29 cellular contexts compared by ENCODE assay signal in the genomic region with DNA sequence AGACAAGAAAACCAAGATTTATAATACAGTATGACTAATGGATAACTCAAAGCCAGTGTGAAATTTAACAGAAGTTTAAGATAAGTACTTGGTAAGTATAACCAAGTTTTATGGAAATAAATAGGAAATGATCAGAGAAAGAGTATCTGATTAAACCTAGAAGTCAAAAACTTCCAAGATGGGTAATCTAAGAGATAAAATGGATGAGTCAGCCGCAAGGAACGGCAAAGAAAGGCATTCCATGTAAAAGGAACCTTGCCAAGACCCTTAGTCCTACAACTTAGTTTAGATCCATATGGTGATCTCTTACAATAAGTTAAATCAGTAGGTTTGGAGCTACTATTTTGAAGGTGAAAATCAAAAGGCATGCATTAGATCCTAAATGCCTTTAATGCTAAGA. TPM values are rescaled to one million over a fixed set of nuclear protein-coding genes. Genes with fewer than 3 reads are reported as not detected.
DNase-seq lines count a peak whose midpoint lies in the region; ATAC-seq, FAIRE-seq and TF ChIP-seq lines count a peak whose summit lies in the region.
"Had no signal": no experiment of that assay in that cellular context is flagged by ENCODE, and none has a peak within 500 bp of the region (broad histone marks: within the 10 kb centered on the region; RNA-seq: fewer than 3 reads in every experiment).

No MANE protein-coding gene starts in this region.

- FAIRE-seq in endothelial cell of umbilical vein (lab: Jason Lieb, UNC) (no peak), GM19239 (lab: Jason Lieb, UNC) (no peak)
- FAIRE-seq: A204.1, bronchial epithelial cell, GM12892, pancreas had no signal

- H3K9me3 Mint-ChIP-seq in activated T-cell treated with anti-CD3 and anti-CD28 coated beads, Interleukin-2, amount 50 U/mL, for 72 hours = no peaks in the 10 kb centered on the region
- H3K9me3 Mint-ChIP-seq: CD8-positive, alpha-beta T cell; H9; memory B cell; stimulated activated naive B cell treated with anti-CD40 and anti-IgM and Interleukin-4, amounts not matched to agents 10 μg/mL and 1 μg/mL and 100 μg/mL, for 72 hours; type B pancreatic cell had no signal

- BruUV-seq in endothelial cell of umbilical vein (replicated peaks; lab: Mats Ljungman, UMichigan) = no TSS peak

- CTCF ChIA-PET in SK-N-SH (lab: Yijun Ruan, JAX) = no interaction called here
- CTCF ChIA-PET in endothelial cell of umbilical vein (lab: Charles Lee) = interaction anchor here (0.6 to 1.0 kb wide), 2 partner anchors 8 to 306 kb away, joined by 3 to 4 read pairs; no protein-coding TSS in a partner anchor

- H3K27ac ChIP-seq in SK-N-SH (ENCODE audit: low read depth in 2 of 2, low read length in 1 of 2) (peak overlapping the region; percentile 17 to 69; a peak in 3 of 4 replicates), endothelial cell of umbilical vein (ENCODE audit: insufficient read depth, low read depth, low read length) (no peak overlapping the region)
- H3K27ac ChIP-seq: colonic mucosa, left lung, pancreas, SJSA1 had no signal

- no peaks in the 10 kb centered on the region for H3K9me3 ChIP-seq in SK-N-SH
- no peaks in the 10 kb centered on the region for H3K9me3 ChIP-seq in endothelial cell of umbilical vein (replicated peaks; ENCODE audit: control insufficient read depth, insufficient read depth, low read length)
- H3K9me3 ChIP-seq: colonic mucosa, left lung, pancreas, SJSA1 had no signal

- H4K20me1 ChIP-seq in SK-N-SH (ENCODE audit: insufficient read depth) = no peaks in the 10 kb centered on the region
- H4K20me1 ChIP-seq in endothelial cell of umbilical vein (replicated peaks; ENCODE audit: control insufficient read depth, extremely low read depth, insufficient read depth, low read length) = no peaks in the 10 kb centered on the region

- H3K9me2 ChIP-seq in SK-N-SH = no peaks in the 10 kb centered on the region

- no peak for TF ChIP-seq POLR2A in endothelial cell of umbilical vein (IDR thresholded peaks at IDR 0.05; ENCODE audit: low read depth, low read length)

- H3K4me3 ChIP-seq in SK-N-SH (ENCODE audit: low read depth in 2 of 2, low read length in 1 of 2) (no peak overlapping the region), endothelial cell of umbilical vein (replicated peaks in 1 of 3; ENCODE audit: insufficient read depth in 1 of 3, low read depth in 1 of 3, low read length in 3 of 3) (no peak overlapping the region)
- H3K4me3 ChIP-seq: colonic mucosa, left lung, pancreas, SJSA1 had no signal

- H3K36me3 ChIP-seq in SK-N-SH (replicated peaks in 1 of 2; ENCODE audit: control insufficient read depth in 1 of 2, insufficient read depth in 2 of 2, low read length in 1 of 2) (peaks cover 0 to 8% of the 10 kb centered on the region in 2 experiments), endothelial cell of umbilical vein (ENCODE audit: control insufficient read depth in 2 of 2, extremely low read depth in 1 of 2, insufficient read depth in 2 of 2, low read length in 2 of 2) (no peaks in the 10 kb centered on the region)
- H3K36me3 ChIP-seq: colonic mucosa, pancreas had no signal

- H3K27me3 ChIP-seq in SK-N-SH (ENCODE audit: insufficient read depth) (no peaks in the 10 kb centered on the region), endothelial cell of umbilical vein (ENCODE audit: control insufficient read depth in 2 of 2, insufficient read depth in 2 of 2, low read length in 2 of 2) (no peaks in the 10 kb centered on the region)
- H3K27me3 ChIP-seq: colonic mucosa, left lung, pancreas, SJSA1 had no signal

- H3K4me1 Mint-ChIP-seq in activated T-cell treated with anti-CD3 and anti-CD28 coated beads, Interleukin-2, amount 50 U/mL, for 72 hours (ENCODE audit: low read depth) = no peaks in the 10 kb centered on the region
- H3K4me1 Mint-ChIP-seq: H9; memory B cell; stimulated activated naive B cell treated with anti-CD40 and anti-IgM and Interleukin-4, amounts not matched to agents 10 μg/mL and 1 μg/mL and 100 μg/mL, for 72 hours had no signal

- H2AFZ ChIP-seq in SK-N-SH (ENCODE audit: low read depth) (no peak overlapping the region), endothelial cell of umbilical vein (ENCODE audit: low read depth, low read length) (no peak overlapping the region)

- peaks cover 6 to 19% of the 10 kb centered on the region in 2 donors for H3K36me3 Mint-ChIP-seq in activated T-cell treated with anti-CD3 and anti-CD28 coated beads, Interleukin-2, amount 50 U/mL, for 72 hours (ENCODE audit: insufficient read depth in 2 of 2)

- no peak for TF ChIP-seq CTCF in SK-N-SH (IDR thresholded peaks at IDR 0.05)
- TF ChIP-seq CTCF in endothelial cell of umbilical vein (IDR thresholded peaks at IDR 0.05; ENCODE audit: extremely low read depth in 1 of 2, insufficient read depth in 1 of 2, low read depth in 1 of 2, low read length in 2 of 2) = no peak

- 13% methylated on average over 2 of the region's 2 CpGs for WGBS in SK-N-SH (ENCODE audit: low lambda C conversion rate)

- no peak overlapping the region for H3K4me3 Mint-ChIP-seq in activated T-cell treated with anti-CD3 and anti-CD28 coated beads, Interleukin-2, amount 50 U/mL, for 72 hours
- H3K4me3 Mint-ChIP-seq: CD8-positive, alpha-beta T cell; H9; memory B cell; stimulated activated naive B cell treated with anti-CD40 and anti-IgM and Interleukin-4, amounts not matched to agents 10 μg/mL and 1 μg/mL and 100 μg/mL, for 72 hours; type B pancreatic cell had no signal

- no peak for TF ChIP-seq RAD21 in SK-N-SH (IDR thresholded peaks at IDR 0.05; ENCODE audit: low read length)

- H3K79me2 ChIP-seq in SK-N-SH (ENCODE audit: insufficient read depth) (no peaks in the 10 kb centered on the region; the same call in 1 of the 2 replicates), endothelial cell of umbilical vein (ENCODE audit: control insufficient read depth, insufficient read depth, low read length) (no peaks in the 10 kb centered on the region)

- H3F3A ChIP-seq in SK-N-SH (replicated peaks; ENCODE audit: insufficient read depth) = peaks cover 12% of the 10 kb centered on the region

- H3K9me1 ChIP-seq in endothelial cell of umbilical vein (replicated peaks; ENCODE audit: control insufficient read depth, extremely low read depth, insufficient read depth, low read length) = no peaks in the 10 kb centered on the region

- no peak for DNase-seq in activated T-cell treated with anti-CD3 and anti-CD28 coated beads, Interleukin-2, amount 50 U/mL, for 72 hours
- DNase-seq in activated T-cell treated with anti-CD3 and anti-CD28 coated beads, Interleukin-2, amount 50 U/mL, for 1 hour = no peak
- DNase-seq in SK-N-SH (no peak), endothelial cell of umbilical vein (ENCODE audit: low read depth, low spot score) (no peak), GM19239 (ENCODE audit: insufficient read length, low spot score) (no peak), GF-D8 (lab: John Stamatoyannopoulos, UW) (no peak)
- no peak for DNase-seq in activated CD4-positive, CD25-positive, alpha-beta regulatory T cell (lab: John Stamatoyannopoulos, UW)
- DNase-seq: activated CD4-positive, alpha-beta T cell treated with anti-CD3 and anti-CD28 coated beads, Interleukin-2, amount 50 U/mL, for 4 hours; activated naive CD4-positive, alpha-beta T cell treated with Interleukin-2 at 50 U/mL for 16 hours; AML-193; CD8-positive, alpha-beta T cell; colonic mucosa; effector CD4-positive, alpha-beta T cell; H9; islet precursor cell; left lung; NCI-H1092; NCI-H1694; NCI-H446; pancreas; stimulated activated naive B cell treated with anti-CD40 and anti-IgM and Interleukin-4, amounts not matched to agents 10 μg/mL and 1 μg/mL and 100 μg/mL, for 72 hours; T-helper 1 cell had no signal

- H3K4me1 ChIP-seq in SK-N-SH (ENCODE audit: control insufficient read depth in 1 of 2, insufficient read depth in 2 of 2, low read depth in 1 of 2, low read length in 1 of 2) = no peaks in the 10 kb centered on the region
- H3K4me1 ChIP-seq in endothelial cell of umbilical vein (ENCODE audit: control insufficient read depth, extremely low read depth, insufficient read depth, low read length) = peaks cover 17% of the 10 kb centered on the region
- H3K4me1 ChIP-seq: colonic mucosa, left lung, pancreas, SJSA1 had no signal

- H3K4me2 ChIP-seq in SK-N-SH (no peak overlapping the region), endothelial cell of umbilical vein (ENCODE audit: insufficient read depth, low read length) (no peak overlapping the region)

- no peak overlapping the region for H3K9ac ChIP-seq in SK-N-SH
- no peak overlapping the region for H3K9ac ChIP-seq in endothelial cell of umbilical vein (replicated peaks; ENCODE audit: extremely low read depth, insufficient read depth, low read length)

- POLR2A ChIA-PET in SK-N-SH (lab: Yijun Ruan, JAX) = interaction anchor here (0.6 kb wide), 1 partner anchor 68 kb away, joined by 4 read pairs; no protein-coding TSS in a partner anchor
- POLR2A ChIA-PET in endothelial cell of umbilical vein (lab: Charles Lee) = no interaction called here

- TF ChIP-seq EP300 in SK-N-SH (IDR thresholded peaks at IDR 0.05; ENCODE audit: borderline replicate concordance in 1 of 2, low read depth in 1 of 2, low read length in 1 of 2) = peak in 1 of 2 experiments; percentile 90; a peak in 2 of 4 replicates

- H3K27ac Mint-ChIP-seq in activated T-cell treated with anti-CD3 and anti-CD28 coated beads, Interleukin-2, amount 50 U/mL, for 72 hours = peak overlapping the region; percentile 33
- H3K27ac Mint-ChIP-seq: CD8-positive, alpha-beta T cell; H9; memory B cell; stimulated activated naive B cell treated with anti-CD40 and anti-IgM and Interleukin-4, amounts not matched to agents 10 μg/mL and 1 μg/mL and 100 μg/mL, for 72 hours; type B pancreatic cell had no signal

- no peak for ATAC-seq in activated T-cell treated with anti-CD3 and anti-CD28 coated beads, Interleukin-2, amount 50 U/mL, for 72 hours (replicated peaks in 1 of 2)
- no peak for ATAC-seq in GM21576 (IDR thresholded peaks at IDR 0.05; ENCODE audit: unreplicated experiment)
- ATAC-seq: CD8-positive, alpha-beta T cell; left lung; pancreas; stimulated activated naive B cell treated with anti-CD40 and anti-IgM and Interleukin-4, amounts not matched to agents 10 μg/mL and 1 μg/mL and 100 μg/mL, for 72 hours had no signal

- dilution Hi-C loops in endothelial cell of umbilical vein (cut with MboI; ENCODE audit: extremely low pct_ligation_motif_present, low sequenced_read_pairs) = no loop called here

- H3K27me3 Mint-ChIP-seq in activated T-cell treated with anti-CD3 and anti-CD28 coated beads, Interleukin-2, amount 50 U/mL, for 72 hours (ENCODE audit: low read depth) = no peaks in the 10 kb centered on the region
- H3K27me3 Mint-ChIP-seq: memory B cell; stimulated activated naive B cell treated with anti-CD40 and anti-IgM and Interleukin-4, amounts not matched to agents 10 μg/mL and 1 μg/mL and 100 μg/mL, for 72 hours; type B pancreatic cell had no signal

- intact Hi-C loops in endothelial cell of umbilical vein (cut with micrococcal nuclease) = no loop called here

RNA-seq across cellular contexts. Expression of a gene that starts 34.8 kb away (rescaled TPM):
- total RNA-seq in activated T-cell treated with anti-CD3 and anti-CD28 coated beads, Interleukin-2, amount 50 U/mL, for 72 hours = 10 to 100 TPM; 25.8 to 27.9 TPM
- polyA plus RNA-seq in SK-N-SH (2012; rRNA removed) (6.4 and 8.0 TPM in 2 replicates), endothelial cell of umbilical vein (6.2 and 6.5 TPM in 2 replicates)
- polyA plus RNA-seq in SK-N-SH (2012; cell fraction: cytosol; rRNA removed) = 7.4 and 7.5 TPM in 2 replicates
- polyA plus RNA-seq in SK-N-SH (2012; cell fraction: nucleus; rRNA removed) = 2.4 and 5.7 TPM in 2 replicates
- 14.8 and 15.7 TPM in 2 replicates for total RNA-seq in endothelial cell of umbilical vein
- polyA plus RNA-seq in endothelial cell of umbilical vein (2011; cell fraction: cytosol; rRNA removed) = 6.7 and 7.6 TPM in 2 replicates
- polyA plus RNA-seq in endothelial cell of umbilical vein (2011; cell fraction: nucleus; rRNA removed) = 8.2 and 9.4 TPM in 2 replicates
- 6.2 and 10.5 TPM in 2 replicates for polyA plus RNA-seq in endothelial cell of umbilical vein (2012)
- polyA minus RNA-seq in endothelial cell of umbilical vein = 23.8 and 25.3 TPM in 2 replicates
- polyA minus RNA-seq in endothelial cell of umbilical vein (2011; cell fraction: cytosol; rRNA and poly(A)+ RNA removed) = 24.5 TPM
- 19.1 and 31.3 TPM in 2 replicates for polyA minus RNA-seq in endothelial cell of umbilical vein (2011; cell fraction: nucleus; rRNA and poly(A)+ RNA removed)

RNA-seq across cellular contexts. Expression of a gene that starts 59.2 kb away (rescaled TPM):
- 10 to 100 TPM; 28.9 to 29.3 TPM for total RNA-seq in activated T-cell treated with anti-CD3 and anti-CD28 coated beads, Interleukin-2, amount 50 U/mL, for 72 hours
- polyA plus RNA-seq in SK-N-SH (2012; rRNA removed) = 32.2 and 33.9 TPM in 2 replicates
- polyA plus RNA-seq in SK-N-SH (2012; cell fraction: cytosol; rRNA removed) = 39.5 and 44.6 TPM in 2 replicates
- 14.3 and 31.8 TPM in 2 replicates for polyA plus RNA-seq in SK-N-SH (2012; cell fraction: nucleus; rRNA removed)
- total RNA-seq in endothelial cell of umbilical vein = 47.3 and 53.0 TPM in 2 replicates
- polyA plus RNA-seq in endothelial cell of umbilical vein = 29.8 and 30.7 TPM in 2 replicates
- polyA plus RNA-seq in endothelial cell of umbilical vein (2011; cell fraction: cytosol; rRNA removed) = 61.9 and 64.9 TPM in 2 replicates
- 40.6 and 55.2 TPM in 2 replicates for polyA plus RNA-seq in endothelial cell of umbilical vein (2011; cell fraction: nucleus; rRNA removed)
- 61.3 and 109 TPM in 2 replicates for polyA plus RNA-seq in endothelial cell of umbilical vein (2012)
- polyA minus RNA-seq in endothelial cell of umbilical vein = 38.7 and 43.2 TPM in 2 replicates
- 9.4 TPM for polyA minus RNA-seq in endothelial cell of umbilical vein (2011; cell fraction: cytosol; rRNA and poly(A)+ RNA removed)
- 20.3 and 27.8 TPM in 2 replicates for polyA minus RNA-seq in endothelial cell of umbilical vein (2011; cell fraction: nucleus; rRNA and poly(A)+ RNA removed)
